In the genomic region with DNA sequence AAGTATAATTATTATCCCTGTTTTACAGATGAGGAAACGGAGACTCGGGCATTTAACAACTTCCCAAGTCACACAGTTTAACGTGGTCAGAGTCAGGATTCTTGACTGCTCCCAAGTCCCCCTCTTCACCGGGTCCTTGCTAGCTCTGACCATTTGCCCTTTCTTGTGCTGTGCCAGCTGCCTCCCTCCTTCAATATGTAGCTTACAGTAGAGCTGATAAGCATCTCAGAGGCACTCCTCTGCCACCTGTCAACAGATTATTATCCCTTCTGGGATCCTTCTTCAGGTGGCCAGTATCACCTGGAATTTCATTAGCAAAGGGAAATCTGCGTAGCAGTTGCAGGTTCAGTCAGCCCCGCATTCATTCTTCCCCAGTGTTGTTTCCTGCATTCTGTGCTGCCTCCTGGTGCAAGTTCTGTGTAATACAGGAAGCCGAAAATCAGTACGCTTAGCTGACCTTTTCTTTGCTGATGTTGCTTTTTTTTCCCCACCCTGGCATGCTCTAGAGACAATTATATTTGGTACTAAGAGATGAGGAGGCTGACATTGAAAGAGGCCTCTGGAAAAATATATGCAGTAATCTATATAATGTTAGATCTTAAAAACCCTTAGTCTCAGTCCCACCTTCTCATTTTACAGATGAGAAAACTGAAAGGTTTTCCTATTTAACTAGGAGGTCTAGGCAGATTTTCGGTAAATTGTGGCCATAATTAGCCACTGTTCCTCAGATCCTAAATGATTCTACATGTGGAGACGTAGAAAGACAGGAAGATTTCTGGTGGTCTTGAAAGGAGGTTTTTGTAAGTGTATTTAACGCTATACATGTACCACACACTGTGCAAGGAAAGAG, we compare ENCODE assay signal across 8 cellular contexts. TPM values are rescaled to one million over a fixed set of nuclear protein-coding genes. Genes with fewer than 3 reads are reported as not detected.
A peak's percentile ranks its signal among the peaks of the same experiment; 100 is the strongest.
DNase-seq lines count a peak whose midpoint lies in the region; ATAC-seq, FAIRE-seq and TF ChIP-seq lines count a peak whose summit lies in the region.

No MANE protein-coding gene starts in this region.

- H3K4me3 Mint-ChIP-seq in astrocyte (ENCODE audit: unreplicated experiment): no peak overlapping the region

- H3K36me3 Mint-ChIP-seq in astrocyte (ENCODE audit: low read depth, unreplicated experiment): peaks cover 2% of the 10 kb centered on the region

- peak; percentile 74 for DNase-seq in activated CD8-positive, alpha-beta memory T cell treated with anti-CD3 and anti-CD28 coated beads for 24 hours
- no peak for DNase-seq in activated CD8-positive, alpha-beta memory T cell treated with anti-CD3 and anti-CD28 coated beads, Interleukin-2, amount 50 U/mL, for 48 hours
- DNase-seq in HTR-8/SVneo (ENCODE audit: insufficient read length, low spot score) (peak; percentile 51), SK-N-DZ (ENCODE audit: low spot score) (peak; percentile 54), astrocyte (ENCODE audit: low read depth) (no peak), iPS DF 6.9 (ENCODE audit: low read depth, low spot score) (peak; percentile 73), spleen (no peak)

- no peaks in the 10 kb centered on the region for H3K27me3 Mint-ChIP-seq in astrocyte (ENCODE audit: low read depth, unreplicated experiment)

- no peak overlapping the region for H3K4me3 ChIP-seq in astrocyte (ENCODE audit: insufficient read depth, low read depth, low read length)
- no peak overlapping the region for H3K4me3 ChIP-seq in iPS DF 6.9 (ENCODE audit: low read length)
- H3K4me3 ChIP-seq in spleen: no peak overlapping the region

- no peaks in the 10 kb centered on the region for H3K4me1 Mint-ChIP-seq in astrocyte (ENCODE audit: low read depth, unreplicated experiment)

- no peak for ATAC-seq in HG03025 (IDR thresholded peaks at IDR 0.05; ENCODE audit: low FRiP score, unreplicated experiment)

- no peak overlapping the region for H3K27ac Mint-ChIP-seq in astrocyte (ENCODE audit: unreplicated experiment)

- no peaks in the 10 kb centered on the region for H3K79me2 ChIP-seq in astrocyte (ENCODE audit: insufficient read depth, low read length)

- FAIRE-seq in HTR-8/SVneo (lab: Jason Lieb, UNC): peak; percentile 4
- FAIRE-seq in astrocyte (lab: Jason Lieb, UNC): peak; percentile 74

- no peaks in the 10 kb centered on the region for H3K9me3 Mint-ChIP-seq in astrocyte (ENCODE audit: unreplicated experiment)

- H3K27ac ChIP-seq in astrocyte (ENCODE audit: low read depth, low read length): no peak overlapping the region
- H3K27ac ChIP-seq in iPS DF 6.9 (ENCODE audit: low read length): no peak overlapping the region
- no peak overlapping the region for H3K27ac ChIP-seq in spleen

- H3K9me3 ChIP-seq in astrocyte (ENCODE audit: insufficient read depth, low read depth, low read length) (no peaks in the 10 kb centered on the region), iPS DF 6.9 (ENCODE audit: control insufficient read depth, insufficient read depth, low read length) (no peaks in the 10 kb centered on the region), spleen (no peaks in the 10 kb centered on the region)

- TF ChIP-seq POLR2A in spleen (IDR thresholded peaks at IDR 0.05): no peak

- no CpG with 5 or more reads among the region's 11 CpGs for WGBS in iPS DF 6.9 (ENCODE audit: insufficient coverage, insufficient read length)
- WGBS in spleen, 5 donors: 52 to 62% (median 56%) methylated on average over 11 of the region's 11 CpGs

- no peak overlapping the region for H3K4me2 ChIP-seq in astrocyte (ENCODE audit: low read length)

- no peaks in the 10 kb centered on the region for H4K20me1 ChIP-seq in astrocyte (ENCODE audit: insufficient read depth, low read length)

- no peak overlapping the region for H2AFZ ChIP-seq in astrocyte (ENCODE audit: low read depth, low read length)

- intact Hi-C loops in spleen (cut with DNase I; ENCODE audit: low total_unique reads): loop anchor here (5.0 to 10.0 kb wide), 2 partner anchors 51 to 129 kb away; no protein-coding TSS in a partner anchor

- H3K4me1 ChIP-seq in astrocyte (ENCODE audit: insufficient read depth, low read length): no peaks in the 10 kb centered on the region
- H3K4me1 ChIP-seq in iPS DF 6.9 (ENCODE audit: control insufficient read depth, insufficient read depth, low read length): no peaks in the 10 kb centered on the region
- peaks cover 10 to 25% (median 15%) of the 10 kb centered on the region in 6 donors for H3K4me1 ChIP-seq in spleen

- peak; percentile 76 for TF ChIP-seq CTCF in astrocyte (IDR thresholded peaks at IDR 0.05; ENCODE audit: insufficient read depth, low read depth, low read length)
- TF ChIP-seq CTCF in spleen (IDR thresholded peaks at IDR 0.05 in 8 of 11, conservative IDR thresholded peaks at IDR 0.05 in 3 of 11): peak; percentile 63 to 90 (median 77)

- H3K27me3 ChIP-seq in astrocyte (ENCODE audit: insufficient read depth, low read length) (no peaks in the 10 kb centered on the region), iPS DF 6.9 (ENCODE audit: control insufficient read depth, insufficient read depth, low read length) (no peaks in the 10 kb centered on the region), spleen (replicated peaks in 1 of 7) (no peaks in the 10 kb centered on the region)

- H3K9ac ChIP-seq in astrocyte (ENCODE audit: low read length): no peak overlapping the region

- H3K36me3 ChIP-seq in astrocyte (ENCODE audit: insufficient read depth, low read length): no peaks in the 10 kb centered on the region
- no peaks in the 10 kb centered on the region for H3K36me3 ChIP-seq in iPS DF 6.9 (ENCODE audit: control insufficient read depth, insufficient read depth, low read length)
- H3K36me3 ChIP-seq in spleen: peaks cover 0 to 62% (median 10%) of the 10 kb centered on the region in 6 donors

RNA-seq across cellular contexts. Expression of a gene that starts 24.8 kb away (rescaled TPM):
- polyA plus RNA-seq in SK-N-DZ (2014; cell fraction: cytosol; rRNA removed): 23.9 and 28.0 TPM in 2 replicates
- polyA plus RNA-seq in SK-N-DZ (2014; cell fraction: nucleus; rRNA removed): 16.2 and 25.5 TPM in 2 replicates
- total RNA-seq in astrocyte (7.1 and 8.4 TPM in 2 replicates), spleen (10 to 100 TPM in 6 of 7 donors, 1 to 10 TPM in 1; 9.0 to 21.1 (median 15.9) TPM)
- 1 to 10 TPM; 1.3 to 2.6 (median 1.6) TPM for polyA plus RNA-seq in spleen

RNA-seq across cellular contexts. Expression of a gene that starts 38.7 kb away (rescaled TPM):
- polyA plus RNA-seq in SK-N-DZ (2014; cell fraction: cytosol; rRNA removed): 5.2 and 7.9 TPM in 2 replicates
- polyA plus RNA-seq in SK-N-DZ (2014; cell fraction: nucleus; rRNA removed): 2.2 and 7.2 TPM in 2 replicates
- total RNA-seq in astrocyte (3.4 and 4.9 TPM in 2 replicates), spleen (10 to 100 TPM; 18.1 to 41.7 (median 24.2) TPM)
- 10 to 100 TPM; 32.7 to 39.0 (median 35.5) TPM for polyA plus RNA-seq in spleen

RNA-seq across cellular contexts. Expression of a gene that starts 53.3 kb away (rescaled TPM):
- polyA plus RNA-seq in SK-N-DZ (2014; cell fraction: cytosol; rRNA removed): 12.3 and 12.5 TPM in 2 replicates
- 3.1 and 11.6 TPM in 2 replicates for polyA plus RNA-seq in SK-N-DZ (2014; cell fraction: nucleus; rRNA removed)
- total RNA-seq in astrocyte (65.2 TPM in 2 replicates), spleen (10 to 100 TPM; 33.2 to 65.5 (median 55.5) TPM)
- 10 to 100 TPM in 2 of 3 donors, 1 to 10 TPM in 1; 8.9 to 12.4 (median 10.7) TPM for polyA plus RNA-seq in spleen

Comparison
In these comparisons a context has a peak if more than half of its experiments do, and no peak if none do; other contexts are left out.
1. DNase-seq: peak in activated CD8-positive, alpha-beta memory T cell treated with anti-CD3 and anti-CD28 coated beads for 24 hours (single experiment), HTR-8/SVneo (single experiment), SK-N-DZ (single experiment) and iPS DF 6.9 (single experiment); none in activated CD8-positive, alpha-beta memory T cell treated with anti-CD3 and anti-CD28 coated beads, Interleukin-2, amount 50 U/mL, for 48 hours (single experiment), astrocyte (single experiment) and spleen (single experiment).